Comparison of ENCODE assay signal across 9 cellular contexts in genomic region chr4:74158561-74159396, GRCh38. TPM values are rescaled to one million over a fixed set of nuclear protein-coding genes. Genes with fewer than 3 reads are reported as not detected.
DNase-seq lines count a peak whose midpoint lies in the region; ATAC-seq, FAIRE-seq and TF ChIP-seq lines count a peak whose summit lies in the region.
"Had no signal": no experiment of that assay in that cellular context is flagged by ENCODE, and none has a peak within 500 bp of the region (broad histone marks: within the 10 kb centered on the region; RNA-seq: fewer than 3 reads in every experiment).

No MANE protein-coding gene starts in this region.

- peaks cover 23% of the 10 kb centered on the region for H3K4me1 Mint-ChIP-seq in Calu3 (ENCODE audit: low read depth, unreplicated experiment)
- peaks cover 3 to 24% of the 10 kb centered on the region in 2 donors for H3K4me1 Mint-ChIP-seq in stimulated activated naive B cell treated with anti-CD40 and anti-IgM and Interleukin-4, amounts not matched to agents 10 μg/mL and 1 μg/mL and 100 μg/mL, for 72 hours

- peak overlapping the region; percentile 91; the same call in 1 of the 2 replicates for H3K23ac ChIP-seq in IMR-90 (ENCODE audit: low read depth, low read length)

- H3K4me2 ChIP-seq in IMR-90 (ENCODE audit: low read depth, low read length): peak overlapping the region; percentile 82
- H3K4me2 ChIP-seq in keratinocyte (ENCODE audit: control insufficient read depth, extremely low read depth, insufficient read depth, low read depth, low read length): peak overlapping the region; percentile 96

- POLR2A ChIA-PET in IMR-90 (lab: Charles Lee; ENCODE audit: unreplicated experiment): no interaction called here

- DNase-seq in Calu3 (no peak), IMR-90 (peak; percentile 46), adipocyte (ENCODE audit: low read depth) (peak; percentile 69), keratinocyte (ENCODE audit: low read depth, low spot score) (no peak), GM19239 (ENCODE audit: insufficient read length, low spot score) (no peak)
- no peak for DNase-seq in stimulated activated naive B cell treated with anti-CD40 and anti-IgM and Interleukin-4, amounts not matched to agents 10 μg/mL and 1 μg/mL and 100 μg/mL, for 72 hours

- 37% methylated on average over 3 of the region's 13 CpGs; no CpG with 5 or more reads in 1 of the 2 experiments for WGBS in IMR-90 (ENCODE audit: extremely low coverage in 2 of 2, insufficient read length in 1 of 2), 2 experiments

- peak overlapping the region; percentile 19; the same call in 1 of the 2 replicates for H2BK120ac ChIP-seq in IMR-90 (ENCODE audit: low read depth, low read length)

- no peak overlapping the region; the same call in 2 of the 3 replicates for H2BK15ac ChIP-seq in IMR-90 (ENCODE audit: low read depth, low read length)

- H3K27me3 ChIP-seq in IMR-90 (ENCODE audit: control insufficient read depth, insufficient read depth, low read length) (no peaks in the 10 kb centered on the region), adipocyte (replicated peaks; ENCODE audit: control insufficient read depth, insufficient read depth, low read length) (no peaks in the 10 kb centered on the region), keratinocyte (ENCODE audit: control insufficient read depth, extremely low read depth, insufficient read depth, low read length) (no peaks in the 10 kb centered on the region)

- BruUV-seq in Calu3 (replicated peaks; lab: Mats Ljungman, UMichigan): TSS peak; percentile 38
- TSS peak; percentile 32 for BruUV-seq in IMR-90 (replicated peaks; lab: Mats Ljungman, UMichigan)

- peak overlapping the region; percentile 77; the same call in 1 of the 2 replicates for H3K14ac ChIP-seq in IMR-90 (replicated peaks; ENCODE audit: low read depth, low read length)

- in situ Hi-C loops in IMR-90 (cut with MboI; ENCODE audit: low sequenced_read_pairs): no loop called here

- H3K18ac ChIP-seq in IMR-90 (ENCODE audit: low read depth, low read length): no peak overlapping the region

- intact Hi-C loops in Calu3 (cut with micrococcal nuclease; ENCODE audit: unreplicated experiment) (no loop called here), IMR-90 (cut with micrococcal nuclease) (no loop called here)

- H3K36me3 ChIP-seq in IMR-90 (ENCODE audit: control insufficient read depth, insufficient read depth, low read length) (peaks cover 5% of the 10 kb centered on the region), adipocyte (ENCODE audit: control insufficient read depth, insufficient read depth, low read length, severe bottlenecking) (peaks cover 21% of the 10 kb centered on the region), keratinocyte (ENCODE audit: control insufficient read depth in 2 of 2, extremely low read depth in 1 of 2, insufficient read depth in 2 of 2, low read length in 2 of 2) (peaks cover 7 to 13% of the 10 kb centered on the region in 2 experiments)

- H3K79me2 ChIP-seq in keratinocyte (ENCODE audit: control insufficient read depth, insufficient read depth, low read length): peaks cover 23% of the 10 kb centered on the region

- H3K9me1 ChIP-seq in IMR-90 (ENCODE audit: insufficient read depth, low read length) (no peaks in the 10 kb centered on the region; the same call in 1 of the 2 replicates), keratinocyte (ENCODE audit: control insufficient read depth, extremely low read depth, insufficient read depth, low read length) (no peaks in the 10 kb centered on the region)

- no peak for ATAC-seq in IMR-90 (ENCODE audit: low read depth)
- ATAC-seq in stimulated activated naive B cell treated with anti-CD40 and anti-IgM and Interleukin-4, amounts not matched to agents 10 μg/mL and 1 μg/mL and 100 μg/mL, for 72 hours (replicated peaks): no peak
- no peak for ATAC-seq in HG02852 (IDR thresholded peaks at IDR 0.05; ENCODE audit: unreplicated experiment)
- ATAC-seq in HG02973 (IDR thresholded peaks at IDR 0.05; ENCODE audit: unreplicated experiment): no peak

- CTCF ChIA-PET in Calu3 (lab: Charles Lee) (interaction anchor here (0.6 kb wide), 1 partner anchor 160 kb away, joined by 5 read pairs; the partner anchor contains the start of gene CXCL5), IMR-90 (lab: Yijun Ruan, JAX) (no interaction called here)

- peak overlapping the region; percentile 35 to 78; a peak in 3 of 4 replicates for H4K8ac ChIP-seq in IMR-90 (ENCODE audit: low read depth in 2 of 2, low read length in 2 of 2)

- H3K4me3 ChIP-seq in IMR-90 (ENCODE audit: insufficient read depth, low read depth, low read length): peak overlapping the region; percentile 81
- peak overlapping the region; percentile 83 for H3K4me3 ChIP-seq in adipocyte (ENCODE audit: low read length)
- peak overlapping the region; percentile 55 to 94 (median 83) for H3K4me3 ChIP-seq in keratinocyte (ENCODE audit: control insufficient read depth in 2 of 3, extremely low read depth in 1 of 3, insufficient read depth in 2 of 3, low read depth in 1 of 3, low read length in 3 of 3)

- no peak overlapping the region for H2BK20ac ChIP-seq in IMR-90 (ENCODE audit: low read depth, low read length)

- dilution Hi-C loops in IMR-90 (cut with HindIII; ENCODE audit: low sequenced_read_pairs, unreplicated experiment): no loop called here
- dilution Hi-C loops in keratinocyte (cut with MboI; ENCODE audit: extremely low pct_ligation_motif_present, low sequenced_read_pairs): no loop called here

- H2BK5ac ChIP-seq in IMR-90 (ENCODE audit: low read depth, low read length, poor library complexity, severe bottlenecking): no peak overlapping the region

- no peaks in the 10 kb centered on the region; the same call in 1 of the 2 replicates for H4K20me1 ChIP-seq in IMR-90 (ENCODE audit: insufficient read depth, low read length)
- no peaks in the 10 kb centered on the region for H4K20me1 ChIP-seq in keratinocyte (ENCODE audit: control insufficient read depth, extremely low read depth, insufficient read depth, low read length)

- peak overlapping the region; percentile 50; the same call in 1 of the 2 replicates for H4K5ac ChIP-seq in IMR-90 (ENCODE audit: low read depth, low read length)

- H3K27ac Mint-ChIP-seq in Calu3 (ENCODE audit: unreplicated experiment): peak overlapping the region; percentile 77
- peak overlapping the region; percentile 90 for H3K27ac Mint-ChIP-seq in stimulated activated naive B cell treated with anti-CD40 and anti-IgM and Interleukin-4, amounts not matched to agents 10 μg/mL and 1 μg/mL and 100 μg/mL, for 72 hours

- H3K9me3 Mint-ChIP-seq in Calu3 (ENCODE audit: low read depth, unreplicated experiment): no peaks in the 10 kb centered on the region
- no peaks in the 10 kb centered on the region for H3K9me3 Mint-ChIP-seq in stimulated activated naive B cell treated with anti-CD40 and anti-IgM and Interleukin-4, amounts not matched to agents 10 μg/mL and 1 μg/mL and 100 μg/mL, for 72 hours

- peak overlapping the region; percentile 78; the same call in 1 of the 2 replicates for H3K27ac ChIP-seq in IMR-90 (ENCODE audit: insufficient read depth, low read length)
- H3K27ac ChIP-seq in keratinocyte (ENCODE audit: control insufficient read depth, insufficient read depth, low read length): peak overlapping the region; percentile 94

- H2AK5ac ChIP-seq in IMR-90 (ENCODE audit: low read depth, low read length): no peak overlapping the region

- TF ChIP-seq RAD21 in IMR-90 (IDR thresholded peaks at IDR 0.05; ENCODE audit: low read length): no peak

- FAIRE-seq in keratinocyte (lab: Jason Lieb, UNC) (no peak), GM19239 (lab: Jason Lieb, UNC) (no peak)
- FAIRE-seq: TTC549 had no signal

- peaks cover 5 to 21% of the 10 kb centered on the region in 2 experiments for H3K79me1 ChIP-seq in IMR-90 (ENCODE audit: low read depth in 1 of 2, low read length in 2 of 2)

- peak overlapping the region; percentile 98 for H2AFZ ChIP-seq in IMR-90 (replicated peaks; ENCODE audit: low read length, poor library complexity)
- no peak overlapping the region for H2AFZ ChIP-seq in keratinocyte (ENCODE audit: control insufficient read depth, low read length)

- H3K4ac ChIP-seq in IMR-90 (ENCODE audit: low read depth, low read length): peak overlapping the region; percentile 38

- no peaks in the 10 kb centered on the region for H3K27me3 Mint-ChIP-seq in Calu3 (ENCODE audit: unreplicated experiment)
- H3K27me3 Mint-ChIP-seq in stimulated activated naive B cell treated with anti-CD40 and anti-IgM and Interleukin-4, amounts not matched to agents 10 μg/mL and 1 μg/mL and 100 μg/mL, for 72 hours: peaks cover 0 to 7% of the 10 kb centered on the region in 2 donors

- H4K91ac ChIP-seq in IMR-90 (ENCODE audit: insufficient read depth, low read depth, low read length): no peak overlapping the region

- peak overlapping the region; percentile 79 for H3K4me3 Mint-ChIP-seq in Calu3 (ENCODE audit: low read depth, unreplicated experiment)
- H3K4me3 Mint-ChIP-seq in stimulated activated naive B cell treated with anti-CD40 and anti-IgM and Interleukin-4, amounts not matched to agents 10 μg/mL and 1 μg/mL and 100 μg/mL, for 72 hours: peak overlapping the region; percentile 94 to 97

- H3K9me3 ChIP-seq in IMR-90 (ENCODE audit: control insufficient read depth, insufficient read depth, low read length): no peaks in the 10 kb centered on the region
- no peaks in the 10 kb centered on the region for H3K9me3 ChIP-seq in adipocyte (ENCODE audit: control insufficient read depth, low read length)
- no peaks in the 10 kb centered on the region for H3K9me3 ChIP-seq in keratinocyte (ENCODE audit: control insufficient read depth, low read depth, low read length)

- no peak for TF ChIP-seq POLR2A in IMR-90 (IDR thresholded peaks at IDR 0.05; ENCODE audit: low read depth, low read length)

- H3K56ac ChIP-seq in IMR-90 (ENCODE audit: extremely low read depth, insufficient read depth, low read length): peak overlapping the region; percentile 43

- H3K36me3 Mint-ChIP-seq in Calu3 (ENCODE audit: insufficient read depth, unreplicated experiment): peaks cover 39% of the 10 kb centered on the region
- peaks cover 7 to 8% of the 10 kb centered on the region in 2 donors for H3K36me3 Mint-ChIP-seq in stimulated activated naive B cell treated with anti-CD40 and anti-IgM and Interleukin-4, amounts not matched to agents 10 μg/mL and 1 μg/mL and 100 μg/mL, for 72 hours

- H3K9ac ChIP-seq in IMR-90 (ENCODE audit: low read depth, low read length) (peak overlapping the region; percentile 79), adipocyte (ENCODE audit: low read length) (peak overlapping the region; percentile 88), keratinocyte (ENCODE audit: control insufficient read depth, extremely low read depth, insufficient read depth, low read length) (peak overlapping the region; percentile 89)

- H3K4me1 ChIP-seq in IMR-90 (ENCODE audit: control insufficient read depth, insufficient read depth, low read length) (no peaks in the 10 kb centered on the region), adipocyte (ENCODE audit: control insufficient read depth, insufficient read depth, low read length) (peaks cover 24% of the 10 kb centered on the region), keratinocyte (ENCODE audit: control insufficient read depth, extremely low read depth, insufficient read depth, low read length) (peaks cover 20% of the 10 kb centered on the region)

- TF ChIP-seq CTCF in Calu3 (IDR thresholded peaks at IDR 0.05; ENCODE audit: unreplicated experiment): no peak
- TF ChIP-seq CTCF in IMR-90 (conservative IDR thresholded peaks at IDR 0.05; ENCODE audit: low read depth, low read length): no peak
- no peak for TF ChIP-seq CTCF in keratinocyte (optimal IDR thresholded peaks at IDR 0.05 in 1 of 3, IDR thresholded peaks at IDR 0.05 in 1 of 3, conservative IDR thresholded peaks at IDR 0.05 in 1 of 3; ENCODE audit: extremely low read depth in 1 of 3, insufficient read depth in 2 of 3, low read length in 3 of 3)

- H2AK9ac ChIP-seq in IMR-90 (replicated peaks; ENCODE audit: low read depth, low read length, poor library complexity): no peak overlapping the region

RNA-seq across cellular contexts. Expression of gene MTHFD2L, which starts 0.9 kb away (rescaled TPM):
- 21.8 and 24.1 TPM in 2 replicates for total RNA-seq in Calu3 (2022)
- 4.3 and 9.2 TPM in 2 replicates for total RNA-seq in IMR-90 (2012; rRNA removed)
- 1.5 and 2.8 TPM in 2 replicates for polyA plus RNA-seq in IMR-90 (2012; rRNA removed)
- 0.56 and 0.87 TPM in 2 replicates for polyA plus RNA-seq in IMR-90 (2012; cell fraction: cytosol; rRNA removed)
- 0.81 and 4.3 TPM in 2 replicates for polyA plus RNA-seq in IMR-90 (2012; cell fraction: nucleus; rRNA removed; ENCODE audit: low replicate concordance)
- 8.9 to 30.4 TPM (median 27.0 TPM) in 3 replicates for polyA plus RNA-seq in keratinocyte
- 9.7 TPM for polyA plus RNA-seq in keratinocyte (2011; ENCODE audit: low read depth)
- polyA plus RNA-seq in keratinocyte (2011; cell fraction: cytosol; rRNA removed): 13.2 and 23.9 TPM in 2 replicates
- polyA plus RNA-seq in keratinocyte (2011; cell fraction: nucleus; rRNA removed): 32.4 and 45.1 TPM in 2 replicates
- 9.0 and 10.8 TPM in 2 replicates for polyA plus RNA-seq in keratinocyte (2012; ENCODE audit: low replicate concordance)
- polyA minus RNA-seq in keratinocyte: 4.9 to 54.3 TPM (median 33.5 TPM) in 3 replicates
- polyA minus RNA-seq in keratinocyte (2011; cell fraction: cytosol; rRNA and poly(A)+ RNA removed): 33.4 TPM
- 34.2 and 75.0 TPM in 2 replicates for polyA minus RNA-seq in keratinocyte (2011; cell fraction: nucleus; rRNA and poly(A)+ RNA removed)

RNA-seq across cellular contexts. Expression of gene CXCL2, which starts 59.8 kb away (rescaled TPM):
- total RNA-seq in Calu3 (2022): 110 and 189 TPM in 2 replicates
- total RNA-seq in IMR-90 (2012; rRNA removed): 0.18 and 0.28 TPM in 2 replicates
- polyA plus RNA-seq in IMR-90 (2012; rRNA removed): 0.99 and 3.7 TPM in 2 replicates
- polyA plus RNA-seq in IMR-90 (2012; cell fraction: cytosol; rRNA removed): 1.4 and 7.8 TPM in 2 replicates
- polyA plus RNA-seq in IMR-90 (2012; cell fraction: nucleus; rRNA removed; ENCODE audit: low replicate concordance): 53.1 and 64.1 TPM in 2 replicates
- polyA plus RNA-seq in keratinocyte: 0.96 to 39.7 TPM (median 9.7 TPM) in 3 replicates
- 1.6 TPM for polyA plus RNA-seq in keratinocyte (2011; ENCODE audit: low read depth)
- polyA plus RNA-seq in keratinocyte (2011; cell fraction: cytosol; rRNA removed): 10.4 and 20.3 TPM in 2 replicates
- 115 and 181 TPM in 2 replicates for polyA plus RNA-seq in keratinocyte (2011; cell fraction: nucleus; rRNA removed)
- polyA plus RNA-seq in keratinocyte (2012; ENCODE audit: low replicate concordance): 0.99 and 5.7 TPM in 2 replicates
- 0.69 to 8.7 TPM (median 2.0 TPM) in 3 replicates for polyA minus RNA-seq in keratinocyte
- 18.2 TPM for polyA minus RNA-seq in keratinocyte (2011; cell fraction: cytosol; rRNA and poly(A)+ RNA removed)
- 38.9 and 54.1 TPM in 2 replicates for polyA minus RNA-seq in keratinocyte (2011; cell fraction: nucleus; rRNA and poly(A)+ RNA removed)

Comparison
In these comparisons a context has a peak if more than half of its experiments do, and no peak if none do; other contexts are left out.
1. DNase-seq: peak in IMR-90 (single experiment) and adipocyte (single experiment); none in Calu3 (single experiment), keratinocyte (single experiment), stimulated activated naive B cell treated with anti-CD40 and anti-IgM and Interleukin-4, amounts not matched to agents 10 μg/mL and 1 μg/mL and 100 μg/mL, for 72 hours (single experiment) and GM19239 (single experiment).
2. RNA of gene CXCL2, which starts 59.8 kb away (total RNA-seq): 110 to 189 TPM in Calu3; 0.18 to 0.28 TPM in IMR-90; every median in the first group is over 10 times any median in the second.
3. Peak in every context shown above with its lines, with median percentiles within 50 percentile points of each other: H3K4me3 ChIP-seq and H3K9ac ChIP-seq.